Comparison of ENCODE assay signal across 25 cellular contexts in genomic region chr4:75007891-75008290, GRCh38.
"Had no signal": no experiment of that assay in that cellular context is flagged by ENCODE, and none has a peak within 500 bp of the region (broad histone marks: within the 10 kb centered on the region; RNA-seq: fewer than 3 reads in every experiment).

No MANE protein-coding gene starts in this region.

- ATAC-seq: foreskin keratinocyte; gastroesophageal sphincter; heart left ventricle; left lobe of liver; naive thymus-derived CD4-positive, alpha-beta T cell; right lobe of liver; stimulated activated naive CD8-positive, alpha-beta T cell treated with anti-CD3 and anti-CD28 coated beads, Interleukin-15, amount 100 ng/mL, for 72 hours had no signal

- H3K4me1 ChIP-seq: colonic mucosa, foreskin keratinocyte, gastroesophageal sphincter, right lobe of liver had no signal

- H3K36me3 ChIP-seq: colonic mucosa, ovary, right lobe of liver, suprapubic skin had no signal

- H3K27ac Mint-ChIP-seq: naive thymus-derived CD4-positive, alpha-beta T cell; nephron progenitor cell; stimulated activated naive CD8-positive, alpha-beta T cell treated with anti-CD3 and anti-CD28 coated beads, Interleukin-15, amount 100 ng/mL, for 72 hours had no signal

- H3K27me3 ChIP-seq: colonic mucosa, esophagus muscularis mucosa, foreskin keratinocyte, gastroesophageal sphincter, heart left ventricle, hepatocyte, ovary, right lobe of liver, suprapubic skin had no signal

- H3K4me1 Mint-ChIP-seq: naive thymus-derived CD4-positive, alpha-beta T cell; nephron progenitor cell; stimulated activated naive CD8-positive, alpha-beta T cell treated with anti-CD3 and anti-CD28 coated beads, Interleukin-15, amount 100 ng/mL, for 72 hours had no signal

- H3K9me3 ChIP-seq: colonic mucosa, ovary, right lobe of liver had no signal

- H3K4me2 ChIP-seq: hepatocyte had no signal

- H3K4me3 ChIP-seq: colonic mucosa, esophagus muscularis mucosa, gastroesophageal sphincter, heart left ventricle, hepatocyte, ovary, right lobe of liver, suprapubic skin had no signal

- H3K4me3 Mint-ChIP-seq: naive thymus-derived CD4-positive, alpha-beta T cell; nephron progenitor cell; stimulated activated naive CD8-positive, alpha-beta T cell treated with anti-CD3 and anti-CD28 coated beads, Interleukin-15, amount 100 ng/mL, for 72 hours had no signal

- H3K27me3 Mint-ChIP-seq: stimulated activated naive CD8-positive, alpha-beta T cell treated with anti-CD3 and anti-CD28 coated beads, Interleukin-15, amount 100 ng/mL, for 72 hours had no signal

- DNase-seq: central memory CD4-positive, alpha-beta T cell; colonic mucosa; dermis blood vessel endothelial cell; effector memory CD4-positive, alpha-beta T cell; foreskin keratinocyte; heart left ventricle; kidney; mesenchymal stem cell; midbrain; naive thymus-derived CD4-positive, alpha-beta T cell; nephron progenitor cell; occipital lobe; ovary; right lobe of liver; small intestine; stimulated activated CD4-positive, alpha-beta T cell treated with anti-CD3 and anti-CD28 coated beads, Interleukin-15, amount 100 ng/mL, for 24 hours; stimulated activated CD4-positive, alpha-beta T cell treated with anti-CD3 and anti-CD28 coated beads, Interleukin-2, amount 100 ng/mL, for 48 hours; stimulated activated naive CD4-positive, alpha-beta T cell; stimulated activated naive CD8-positive, alpha-beta T cell treated with anti-CD3 and anti-CD28 coated beads, Interleukin-15, amount 100 ng/mL, for 72 hours; trophoblast cell had no signal

- H2AFZ ChIP-seq: hepatocyte had no signal

- H3K27ac ChIP-seq: colonic mucosa, esophagus muscularis mucosa, foreskin keratinocyte, gastroesophageal sphincter, heart left ventricle, hepatocyte, ovary, right lobe of liver, suprapubic skin had no signal
